In the genomic region with DNA sequence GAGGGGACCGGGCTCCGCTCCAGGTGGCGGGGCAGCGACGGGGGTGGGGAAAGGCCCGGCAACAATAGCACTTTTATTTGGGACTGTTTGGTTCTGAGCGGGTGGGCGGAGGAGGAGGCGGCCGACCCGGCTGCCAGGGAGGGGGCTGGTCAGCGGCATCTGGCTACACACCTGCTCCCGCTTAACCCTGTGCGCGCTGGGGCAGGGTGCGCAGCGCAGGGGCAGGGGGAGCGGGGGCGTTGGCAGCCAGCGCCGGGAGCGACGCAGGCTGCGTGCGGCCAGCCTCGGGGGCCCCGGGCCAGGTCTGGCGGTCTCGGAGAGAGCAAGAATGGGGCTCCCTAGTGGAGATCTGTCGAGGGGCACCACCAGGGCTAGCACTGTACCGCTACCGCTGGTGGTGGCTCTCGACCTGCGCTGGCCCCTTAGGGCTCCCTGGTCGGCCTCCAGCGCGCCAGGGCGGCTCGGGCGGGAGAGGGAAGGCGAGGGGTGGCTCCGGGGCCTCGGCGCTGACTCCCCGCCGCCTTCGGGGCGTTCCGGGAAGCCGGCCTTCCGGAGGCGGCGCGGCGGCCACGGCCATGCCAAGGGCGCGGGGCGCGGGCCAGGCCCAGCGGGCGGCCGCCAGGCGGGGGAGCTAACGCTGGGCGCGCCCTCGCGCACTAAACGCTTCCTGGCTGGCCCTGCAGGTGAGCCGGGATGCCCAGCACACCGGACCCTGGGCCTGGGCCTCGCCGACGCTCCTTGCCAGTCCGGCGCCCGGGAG, we compare ENCODE assay signal across 9 cellular contexts.
DNase-seq lines count a peak whose midpoint lies in the region; ATAC-seq and TF ChIP-seq lines count a peak whose summit lies in the region.
"Had no signal": no experiment of that assay in that cellular context is flagged by ENCODE, and none has a peak within 500 bp of the region (broad histone marks: within the 10 kb centered on the region; RNA-seq: fewer than 3 reads in every experiment).

No MANE protein-coding gene starts in this region.

- peaks cover 31% of the 10 kb centered on the region for H3K27me3 ChIP-seq in OCI-LY3 (ENCODE audit: low read depth, low read length)
- H3K27me3 ChIP-seq in colonic mucosa = peaks cover 14% of the 10 kb centered on the region
- H3K27me3 ChIP-seq in lung (ENCODE audit: control insufficient read depth, insufficient read depth) = no peaks in the 10 kb centered on the region
- no peaks in the 10 kb centered on the region for H3K27me3 ChIP-seq in stomach smooth muscle (ENCODE audit: control insufficient read depth in 1 of 2, insufficient read depth in 2 of 2, low read length in 2 of 2)

- no peaks in the 10 kb centered on the region for H3K9me3 Mint-ChIP-seq in activated CD4-positive, alpha-beta memory T cell treated with anti-CD3 and anti-CD28 coated beads for 36 hours
- no peaks in the 10 kb centered on the region for H3K9me3 Mint-ChIP-seq in activated CD4-positive, alpha-beta memory T cell treated with anti-CD3 and anti-CD28 coated beads, Interleukin-2, amount 10 ng/mL, durations not matched to agents 7 days and 5 days
- H3K9me3 Mint-ChIP-seq: stimulated activated naive CD8-positive, alpha-beta T cell treated with anti-CD3 and anti-CD28 coated beads, Interleukin-15, Interleukin-2, amounts not matched to agents 100 ng/mL and 50 ng/mL, for 24 hours had no signal

- peak overlapping the region; percentile 37 for H3K4me3 Mint-ChIP-seq in activated CD4-positive, alpha-beta memory T cell treated with anti-CD3 and anti-CD28 coated beads for 36 hours
- H3K4me3 Mint-ChIP-seq in activated CD4-positive, alpha-beta memory T cell treated with anti-CD3 and anti-CD28 coated beads, Interleukin-2, amount 10 ng/mL, durations not matched to agents 7 days and 5 days = no peak overlapping the region

- H3K27ac Mint-ChIP-seq in activated CD4-positive, alpha-beta memory T cell treated with anti-CD3 and anti-CD28 coated beads for 36 hours = no peak overlapping the region
- H3K27ac Mint-ChIP-seq in activated CD4-positive, alpha-beta memory T cell treated with anti-CD3 and anti-CD28 coated beads, Interleukin-2, amount 10 ng/mL, durations not matched to agents 7 days and 5 days = no peak overlapping the region
- H3K27ac Mint-ChIP-seq: stimulated activated naive CD8-positive, alpha-beta T cell treated with anti-CD3 and anti-CD28 coated beads, Interleukin-15, Interleukin-2, amounts not matched to agents 100 ng/mL and 50 ng/mL, for 24 hours had no signal

- no peaks in the 10 kb centered on the region for H4K20me1 ChIP-seq in OCI-LY3 (ENCODE audit: insufficient read depth, low read length)

- WGBS in lung, 2 donors = 0 to 1% methylated on average over 49 to 78 of the region's 78 CpGs

- no peaks in the 10 kb centered on the region for H3K36me3 Mint-ChIP-seq in activated CD4-positive, alpha-beta memory T cell treated with anti-CD3 and anti-CD28 coated beads for 36 hours
- H3K36me3 Mint-ChIP-seq in activated CD4-positive, alpha-beta memory T cell treated with anti-CD3 and anti-CD28 coated beads, Interleukin-2, amount 10 ng/mL, durations not matched to agents 7 days and 5 days (ENCODE audit: low read depth) = no peaks in the 10 kb centered on the region

- H2AFZ ChIP-seq in OCI-LY3 (ENCODE audit: low read depth, low read length) = peak overlapping the region; percentile 91

- peak; percentile 24 for DNase-seq in activated CD4-positive, alpha-beta memory T cell treated with anti-CD3 and anti-CD28 coated beads for 36 hours
- no peak for DNase-seq in activated CD4-positive, alpha-beta memory T cell treated with anti-CD3 and anti-CD28 coated beads, Interleukin-2, amount 10 ng/mL, durations not matched to agents 7 days and 5 days
- DNase-seq in colonic mucosa (peak; percentile 63), lung (ENCODE audit: low spot score) (peak; percentile 54), epidermal melanocyte (ENCODE audit: insufficient read length, low spot score) (no peak)

- TF ChIP-seq CTCF in OCI-LY3 (IDR thresholded peaks at IDR 0.05; ENCODE audit: low read depth, low read length) = no peak; the same call in 1 of the 2 replicates
- TF ChIP-seq CTCF in colonic mucosa (IDR thresholded peaks at IDR 0.05) = no peak
- no peak for TF ChIP-seq CTCF in lung (IDR thresholded peaks at IDR 0.05; ENCODE audit: control extremely low read depth, extremely low read depth)

- H3K4me1 ChIP-seq in OCI-LY3 (ENCODE audit: low read length) (peaks cover 30% of the 10 kb centered on the region), colonic mucosa (peaks cover 8% of the 10 kb centered on the region), lung (ENCODE audit: control insufficient read depth in 2 of 2, insufficient read depth in 2 of 2, low read length in 2 of 2) (peaks cover 0 to 11% of the 10 kb centered on the region in 2 donors), stomach smooth muscle (ENCODE audit: control insufficient read depth, insufficient read depth, low read length) (peaks cover 38% of the 10 kb centered on the region)

- H3K4me1 Mint-ChIP-seq in activated CD4-positive, alpha-beta memory T cell treated with anti-CD3 and anti-CD28 coated beads for 36 hours (ENCODE audit: low read depth) = peaks cover 13% of the 10 kb centered on the region
- peaks cover 6% of the 10 kb centered on the region for H3K4me1 Mint-ChIP-seq in activated CD4-positive, alpha-beta memory T cell treated with anti-CD3 and anti-CD28 coated beads, Interleukin-2, amount 10 ng/mL, durations not matched to agents 7 days and 5 days

- peaks cover 18% of the 10 kb centered on the region for H3K27me3 Mint-ChIP-seq in activated CD4-positive, alpha-beta memory T cell treated with anti-CD3 and anti-CD28 coated beads for 36 hours
- peaks cover 32% of the 10 kb centered on the region for H3K27me3 Mint-ChIP-seq in activated CD4-positive, alpha-beta memory T cell treated with anti-CD3 and anti-CD28 coated beads, Interleukin-2, amount 10 ng/mL, durations not matched to agents 7 days and 5 days

- no peaks in the 10 kb centered on the region for H3K79me2 ChIP-seq in OCI-LY3 (ENCODE audit: low read length)

- CTCF ChIA-PET in activated CD4-positive, alpha-beta memory T cell treated with anti-CD3 and anti-CD28 coated beads for 36 hours (lab: Charles Lee) = interaction anchor here (0.9 to 1.6 kb wide), 4 partner anchors 10 to 165 kb away, joined by 3 to 6 read pairs (median 4); no protein-coding TSS in a partner anchor
- CTCF ChIA-PET in activated CD4-positive, alpha-beta memory T cell treated with anti-CD3 and anti-CD28 coated beads, Interleukin-2, amount 10 ng/mL, durations not matched to agents 7 days and 5 days (lab: Charles Lee) = no interaction called here

- H3K9me3 ChIP-seq in OCI-LY3 (ENCODE audit: insufficient read depth, low read length) = no peaks in the 10 kb centered on the region
- no peaks in the 10 kb centered on the region for H3K9me3 ChIP-seq in colonic mucosa
- H3K9me3 ChIP-seq in lung (ENCODE audit: control insufficient read depth in 2 of 2, insufficient read depth in 1 of 2, low read length in 1 of 2) = peaks cover 0 to 3% of the 10 kb centered on the region in 2 donors
- H3K9me3 ChIP-seq in stomach smooth muscle (ENCODE audit: control insufficient read depth in 2 of 2, low read length in 2 of 2) = no peaks in the 10 kb centered on the region

- H3K27ac ChIP-seq in OCI-LY3 (ENCODE audit: low read length) (no peak overlapping the region), colonic mucosa (peak overlapping the region; percentile 50), lung (ENCODE audit: low read depth in 1 of 2, low read length in 1 of 2) (peak overlapping the region in 1 of 2 donors; percentile 59), stomach smooth muscle (ENCODE audit: low read length) (no peak overlapping the region)

- intact Hi-C loops in activated CD4-positive, alpha-beta memory T cell treated with anti-CD3 and anti-CD28 coated beads for 36 hours (cut with micrococcal nuclease) = loop anchor here (5.0 kb wide), 1 partner anchor 254 kb away; no protein-coding TSS in a partner anchor
- intact Hi-C loops in colonic mucosa (cut with DNase I) = no loop called here

- peak overlapping the region; percentile 82 for H3K9ac ChIP-seq in OCI-LY3 (ENCODE audit: low read length)
- H3K9ac ChIP-seq in colonic mucosa (ENCODE audit: low read depth in 2 of 2, low read length in 2 of 2) = peak overlapping the region; percentile 47 to 78
- H3K9ac ChIP-seq in stomach smooth muscle (ENCODE audit: low read length in 2 of 2) = peak overlapping the region; percentile 58 to 68

- POLR2A ChIA-PET in activated CD4-positive, alpha-beta memory T cell treated with anti-CD3 and anti-CD28 coated beads for 36 hours (lab: Charles Lee) = no interaction called here
- POLR2A ChIA-PET in activated CD4-positive, alpha-beta memory T cell treated with anti-CD3 and anti-CD28 coated beads, Interleukin-2, amount 10 ng/mL, durations not matched to agents 7 days and 5 days (lab: Charles Lee) = no interaction called here

- peak overlapping the region; percentile 86 for H3K4me3 ChIP-seq in OCI-LY3 (ENCODE audit: low read length)
- H3K4me3 ChIP-seq in colonic mucosa = peak overlapping the region; percentile 45
- H3K4me3 ChIP-seq in lung = peak overlapping the region; percentile 46
- peak overlapping the region; percentile 56 to 74 for H3K4me3 ChIP-seq in stomach smooth muscle (ENCODE audit: low read length in 2 of 2)

- no peaks in the 10 kb centered on the region for H3K36me3 ChIP-seq in OCI-LY3 (replicated peaks; ENCODE audit: low read depth, low read length)
- H3K36me3 ChIP-seq in colonic mucosa = no peaks in the 10 kb centered on the region
- no peaks in the 10 kb centered on the region for H3K36me3 ChIP-seq in lung (ENCODE audit: control insufficient read depth in 2 of 2, insufficient read depth in 2 of 2, low read length in 2 of 2)
- H3K36me3 ChIP-seq in stomach smooth muscle (ENCODE audit: control insufficient read depth in 2 of 2, insufficient read depth in 2 of 2, low read length in 2 of 2) = no peaks in the 10 kb centered on the region

- ATAC-seq in lung (ENCODE audit: insufficient read depth, low FRiP score) (peak; percentile 71), HG03378 (IDR thresholded peaks at IDR 0.05; ENCODE audit: unreplicated experiment) (no peak)

- peak overlapping the region; percentile 93 for H3K4me2 ChIP-seq in OCI-LY3 (ENCODE audit: low read length)

Comparison
In these comparisons a context has a peak if more than half of its experiments do, and no peak if none do; other contexts are left out.
1. DNase-seq: peak in activated CD4-positive, alpha-beta memory T cell treated with anti-CD3 and anti-CD28 coated beads for 36 hours (single experiment), colonic mucosa (single experiment) and lung (single experiment); none in activated CD4-positive, alpha-beta memory T cell treated with anti-CD3 and anti-CD28 coated beads, Interleukin-2, amount 10 ng/mL, durations not matched to agents 7 days and 5 days (single experiment) and epidermal melanocyte (single experiment).
2. Peak in every context shown above with its lines, with median percentiles within 50 percentile points of each other: H3K4me3 ChIP-seq and H3K9ac ChIP-seq.